ENCODE assay signal across 11 cellular contexts in the genomic region with DNA sequence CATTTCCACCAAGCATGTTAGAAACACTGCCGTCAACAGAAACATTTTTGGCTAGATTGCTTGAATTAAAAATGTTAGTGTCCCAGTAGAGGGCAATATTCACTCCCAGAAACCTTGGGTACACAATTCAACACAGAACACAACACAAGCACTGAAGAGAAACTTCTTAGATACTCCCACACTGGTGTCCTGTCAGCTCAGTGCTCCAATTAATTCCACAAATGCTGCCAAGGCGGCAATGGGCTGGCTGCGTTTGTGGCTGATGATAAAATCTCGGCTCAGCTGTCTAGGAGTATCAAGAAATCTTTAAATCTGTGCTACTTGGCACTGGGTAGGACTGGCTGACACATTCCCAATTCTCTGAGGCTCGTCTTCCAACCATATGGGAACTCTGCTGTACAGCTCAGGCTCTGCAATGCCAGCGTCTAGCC. TPM values are rescaled to one million over a fixed set of nuclear protein-coding genes. Genes with fewer than 3 reads are reported as not detected.
A peak's percentile ranks its signal among the peaks of the same experiment; 100 is the strongest.
DNase-seq lines count a peak whose midpoint lies in the region; ATAC-seq and TF ChIP-seq lines count a peak whose summit lies in the region.
"Had no signal": no experiment of that assay in that cellular context is flagged by ENCODE, and none has a peak within 500 bp of the region (broad histone marks: within the 10 kb centered on the region; RNA-seq: fewer than 3 reads in every experiment).

No MANE protein-coding gene starts in this region.

- H3K36me3 ChIP-seq in DOHH2 (ENCODE audit: control insufficient read depth, low read length) (no peaks in the 10 kb centered on the region), Loucy (ENCODE audit: insufficient read depth, low read length) (no peaks in the 10 kb centered on the region; the same call in 1 of the 2 replicates), neural progenitor cell (no peaks in the 10 kb centered on the region)

- intact Hi-C loops in sciatic nerve (cut with DNase I): no loop called here

- no peak overlapping the region for H3K27ac ChIP-seq in DOHH2 (ENCODE audit: low read depth, low read length)
- H3K27ac ChIP-seq in neural progenitor cell: no peak overlapping the region

- H2AFZ ChIP-seq in Loucy (ENCODE audit: low read length) (no peak overlapping the region), neural progenitor cell (replicated peaks) (no peak overlapping the region)

- no peaks in the 10 kb centered on the region for H3K27me3 Mint-ChIP-seq in neural progenitor cell (ENCODE audit: insufficient read depth, low read depth)
- H3K27me3 Mint-ChIP-seq: dendritic cell treated with granulocyte-macrophage colony-stimulating factor and Interleukin-4, amounts not matched to agents 40 ng/mL and 50 ng/mL, for 4 days; memory B cell had no signal

- H3K4me3 ChIP-seq in DOHH2 (ENCODE audit: low read length) (no peak overlapping the region), Loucy (ENCODE audit: low read length, poor library complexity, severe bottlenecking) (no peak overlapping the region), neural progenitor cell (no peak overlapping the region)

- H3K4me3 Mint-ChIP-seq in neural progenitor cell: no peak overlapping the region
- H3K4me3 Mint-ChIP-seq: dendritic cell treated with granulocyte-macrophage colony-stimulating factor and Interleukin-4, amounts not matched to agents 40 ng/mL and 50 ng/mL, for 4 days; memory B cell had no signal

- H3K79me2 ChIP-seq in DOHH2 (ENCODE audit: control insufficient read depth, low read length): no peaks in the 10 kb centered on the region
- H3K79me2 ChIP-seq in Loucy (ENCODE audit: insufficient read depth, low read length): no peaks in the 10 kb centered on the region
- H3K79me2 ChIP-seq in neural progenitor cell (ENCODE audit: low read depth): no peaks in the 10 kb centered on the region

- no peak for ATAC-seq in sciatic nerve

- H4K20me1 ChIP-seq in DOHH2 (ENCODE audit: control insufficient read depth, insufficient read depth, low read depth, low read length) (no peaks in the 10 kb centered on the region), Loucy (ENCODE audit: insufficient read depth, low read length, poor library complexity, severe bottlenecking) (no peaks in the 10 kb centered on the region), neural progenitor cell (ENCODE audit: low read depth) (no peaks in the 10 kb centered on the region)

- H3F3A ChIP-seq in DOHH2 (ENCODE audit: control insufficient read depth, insufficient read depth) (no peaks in the 10 kb centered on the region), Loucy (ENCODE audit: low read depth) (no peaks in the 10 kb centered on the region), neural progenitor cell (ENCODE audit: low read depth) (no peaks in the 10 kb centered on the region)

- H3K27ac Mint-ChIP-seq in neural progenitor cell: no peak overlapping the region
- H3K27ac Mint-ChIP-seq: dendritic cell treated with granulocyte-macrophage colony-stimulating factor and Interleukin-4, amounts not matched to agents 40 ng/mL and 50 ng/mL, for 4 days; memory B cell had no signal

- DNase-seq in cerebellum (ENCODE audit: low spot score) (peak; percentile 66), neural progenitor cell (ENCODE audit: low spot score) (no peak), NCI-H510A treated with DMSO at 0.1 percent for 48 hours (lab: John Stamatoyannopoulos, UW) (no peak), sciatic nerve (ENCODE audit: low spot score) (no peak), GDM1 (lab: John Stamatoyannopoulos, UW) (no peak)
- DNase-seq in activated CD8-positive, alpha-beta memory T cell treated with anti-CD3 and anti-CD28 coated beads, Interleukin-2, amount 50 U/mL, for 4 hours: no peak
- DNase-seq: activated CD4-positive, alpha-beta T cell treated with anti-CD3 and anti-CD28 coated beads, Interleukin-2, amount 50 U/mL, for 48 hours had no signal

- H3K9me3 ChIP-seq in DOHH2 (ENCODE audit: control insufficient read depth, insufficient read depth, low read length): no peaks in the 10 kb centered on the region
- no peaks in the 10 kb centered on the region for H3K9me3 ChIP-seq in Loucy (ENCODE audit: insufficient read depth, low read depth, low read length)
- no peaks in the 10 kb centered on the region for H3K9me3 ChIP-seq in neural progenitor cell (ENCODE audit: low read depth)

- peaks cover 2% of the 10 kb centered on the region for H3K36me3 Mint-ChIP-seq in neural progenitor cell
- H3K36me3 Mint-ChIP-seq: memory B cell had no signal

- H3K9ac ChIP-seq in Loucy (ENCODE audit: low read depth, low read length, poor library complexity, severe bottlenecking) (no peak overlapping the region), neural progenitor cell (peak overlapping the region; percentile 13)

- H3K4me1 Mint-ChIP-seq in neural progenitor cell: no peaks in the 10 kb centered on the region
- H3K4me1 Mint-ChIP-seq: memory B cell had no signal

- no peak overlapping the region for H3K4me2 ChIP-seq in DOHH2 (ENCODE audit: low read length)
- no peak overlapping the region for H3K4me2 ChIP-seq in Loucy (ENCODE audit: low read depth, low read length, poor library complexity, severe bottlenecking)
- no peak overlapping the region for H3K4me2 ChIP-seq in neural progenitor cell

- H3K4me1 ChIP-seq in DOHH2 (ENCODE audit: control insufficient read depth, low read length): no peaks in the 10 kb centered on the region
- no peaks in the 10 kb centered on the region for H3K4me1 ChIP-seq in Loucy (ENCODE audit: insufficient read depth, low read length, poor library complexity, severe bottlenecking)
- no peaks in the 10 kb centered on the region for H3K4me1 ChIP-seq in neural progenitor cell

- H3K9me3 Mint-ChIP-seq in neural progenitor cell: no peaks in the 10 kb centered on the region
- H3K9me3 Mint-ChIP-seq: dendritic cell treated with granulocyte-macrophage colony-stimulating factor and Interleukin-4, amounts not matched to agents 40 ng/mL and 50 ng/mL, for 4 days; memory B cell had no signal

- H3K9me2 ChIP-seq in DOHH2 (replicated peaks; ENCODE audit: control insufficient read depth, low read length) (no peaks in the 10 kb centered on the region), Loucy (replicated peaks; ENCODE audit: low read depth, low read length) (no peaks in the 10 kb centered on the region)

- TF ChIP-seq CTCF in DOHH2 (IDR thresholded peaks at IDR 0.05; ENCODE audit: low read depth, low read length, poor library complexity, severe bottlenecking) (peak; percentile 42), Loucy (conservative IDR thresholded peaks at IDR 0.05; ENCODE audit: low read length) (peak; percentile 40; the same call in 1 of the 2 replicates), neural progenitor cell (IDR thresholded peaks at IDR 0.05) (no peak)

- H3K27me3 ChIP-seq in DOHH2 (ENCODE audit: control insufficient read depth, low read length): no peaks in the 10 kb centered on the region
- no peaks in the 10 kb centered on the region for H3K27me3 ChIP-seq in Loucy (ENCODE audit: insufficient read depth, low read length, poor library complexity, severe bottlenecking)
- no peaks in the 10 kb centered on the region for H3K27me3 ChIP-seq in neural progenitor cell

RNA-seq across cellular contexts. Expression of gene BEND3, which starts 39.3 kb away (rescaled TPM):
- 7.7 TPM for total RNA-seq in cerebellum
- total RNA-seq in neural progenitor cell (ENCODE audit: low replicate concordance): 9.2 and 11.2 TPM in 2 replicates
- total RNA-seq in sciatic nerve: 2.4 TPM

RNA-seq across cellular contexts. Expression of gene MTRES1, which starts 48.0 kb away (rescaled TPM):
- total RNA-seq in cerebellum (15.0 TPM), neural progenitor cell (ENCODE audit: low replicate concordance) (13.2 and 20.8 TPM in 2 replicates), sciatic nerve (16.0 TPM)
